11 cellular contexts compared by ENCODE assay signal in genomic region chr7:47452715-47453092, GRCh38.
DNase-seq lines count a peak whose midpoint lies in the region; ATAC-seq and TF ChIP-seq lines count a peak whose summit lies in the region.
"Had no signal": no experiment of that assay in that cellular context is flagged by ENCODE, and none has a peak within 500 bp of the region (broad histone marks: within the 10 kb centered on the region; RNA-seq: fewer than 3 reads in every experiment).

No MANE protein-coding gene starts in this region.

- peak; percentile 21 for DNase-seq in NCI-H2171 treated with DMSO at 0.1 percent for 48 hours (lab: John Stamatoyannopoulos, UW)
- DNase-seq in NCI-H2171 (lab: John Stamatoyannopoulos, UW): no peak
- peak; percentile 15 for DNase-seq in globus pallidus (ENCODE audit: low spot score)
- no peak for DNase-seq in uterus
- DNase-seq in colonic mucosa: no peak
- no peak for DNase-seq in stimulated activated CD4-positive, alpha-beta T cell treated with anti-CD3 and anti-CD28 coated beads, Interleukin-4, amount 100 ng/mL, for 1 hour
- DNase-seq: activated T-cell treated with anti-CD3 and anti-CD28 coated beads, Interleukin-2, amount 50 U/mL, for 4 hours; naive thymus-derived CD8-positive, alpha-beta T cell; NCI-H1436 treated with DMSO at 0.1 percent for 48 hours had no signal

- H3K9me3 ChIP-seq in parathyroid adenoma (ENCODE audit: control insufficient read depth, low read length) (no peaks in the 10 kb centered on the region), uterus (no peaks in the 10 kb centered on the region), colonic mucosa (no peaks in the 10 kb centered on the region)

- H3K9ac ChIP-seq in parathyroid adenoma: peak overlapping the region; percentile 61
- H3K9ac ChIP-seq in colonic mucosa (ENCODE audit: low read depth in 2 of 2, low read length in 2 of 2): peak overlapping the region in 1 of 2 donors; percentile 16

- H3K27me3 ChIP-seq in parathyroid adenoma (ENCODE audit: control insufficient read depth, insufficient read depth, low read length) (no peaks in the 10 kb centered on the region), uterus (no peaks in the 10 kb centered on the region), colonic mucosa (no peaks in the 10 kb centered on the region)

- H3K36me3 ChIP-seq in parathyroid adenoma (ENCODE audit: control insufficient read depth, insufficient read depth, low read length): no peaks in the 10 kb centered on the region
- H3K36me3 ChIP-seq in uterus: no peaks in the 10 kb centered on the region
- H3K36me3 ChIP-seq in colonic mucosa: no peaks in the 10 kb centered on the region

- H3K4me3 ChIP-seq in parathyroid adenoma (ENCODE audit: low read depth, low read length): peak overlapping the region; percentile 53
- no peak overlapping the region for H3K4me3 ChIP-seq in uterus
- no peak overlapping the region for H3K4me3 ChIP-seq in colonic mucosa

- H3K79me2 ChIP-seq in parathyroid adenoma: peaks cover 14% of the 10 kb centered on the region

- no peak for TF ChIP-seq CTCF in parathyroid adenoma (IDR thresholded peaks at IDR 0.05)
- no peak for TF ChIP-seq CTCF in uterus (IDR thresholded peaks at IDR 0.05)
- TF ChIP-seq CTCF in colonic mucosa (IDR thresholded peaks at IDR 0.05): no peak

- peaks cover 33% of the 10 kb centered on the region for H3K4me1 ChIP-seq in parathyroid adenoma
- H3K4me1 ChIP-seq in uterus: peaks cover 8 to 10% of the 10 kb centered on the region in 2 donors
- H3K4me1 ChIP-seq in colonic mucosa: peaks cover 19% of the 10 kb centered on the region

- H3K27ac ChIP-seq in parathyroid adenoma (peak overlapping the region; percentile 89), uterus (peak overlapping the region; percentile 80 to 83), colonic mucosa (no peak overlapping the region)

- intact Hi-C loops in uterus (cut with DNase I; ENCODE audit: low total_unique reads): no loop called here
- intact Hi-C loops in colonic mucosa (cut with DNase I): no loop called here

- no peak for TF ChIP-seq POLR2A in uterus (IDR thresholded peaks at IDR 0.05)

- H2AFZ ChIP-seq in parathyroid adenoma: peak overlapping the region; percentile 84

- no peak for ATAC-seq in HG03442 (IDR thresholded peaks at IDR 0.05; ENCODE audit: unreplicated experiment)
- ATAC-seq: activated T-cell treated with anti-CD3 and anti-CD28 coated beads, Interleukin-2, amount 50 U/mL, for 4 hours; naive thymus-derived CD8-positive, alpha-beta T cell had no signal

- peak overlapping the region; percentile 52 for H3K4me2 ChIP-seq in parathyroid adenoma (ENCODE audit: low read length)

Comparison
In these comparisons a context has a peak if more than half of its experiments do, and no peak if none do; other contexts are left out.
1. DNase-seq: peak in NCI-H2171 treated with DMSO at 0.1 percent for 48 hours (single experiment) and globus pallidus (single experiment); none in NCI-H2171 (single experiment), uterus (0 of 2), colonic mucosa (single experiment) and stimulated activated CD4-positive, alpha-beta T cell treated with anti-CD3 and anti-CD28 coated beads, Interleukin-4, amount 100 ng/mL, for 1 hour (single experiment).